Comparison of ENCODE assay signal across 20 cellular contexts in the genomic region with DNA sequence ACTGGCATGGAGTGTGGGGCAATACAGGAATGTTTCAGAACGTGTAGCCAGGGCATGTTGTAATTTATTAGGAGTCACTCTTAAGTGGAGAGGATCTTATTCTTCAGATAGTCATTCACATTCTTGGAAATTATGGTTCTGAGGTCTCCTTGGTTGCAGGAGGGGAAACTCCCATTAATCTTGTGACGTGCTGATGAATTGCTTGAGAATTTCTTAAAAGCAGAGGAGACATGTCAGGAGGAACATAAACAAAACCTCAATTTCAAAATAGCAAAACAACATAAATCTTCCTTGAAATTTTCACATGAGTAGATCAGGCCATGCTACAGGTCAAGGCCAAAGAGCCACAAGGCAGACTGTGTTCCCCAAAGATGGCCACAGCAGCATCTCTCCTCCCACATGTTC. TPM values are rescaled to one million over a fixed set of nuclear protein-coding genes. Genes with fewer than 3 reads are reported as not detected.
DNase-seq lines count a peak whose midpoint lies in the region; ATAC-seq, FAIRE-seq and TF ChIP-seq lines count a peak whose summit lies in the region.
"Had no signal": no experiment of that assay in that cellular context is flagged by ENCODE, and none has a peak within 500 bp of the region (broad histone marks: within the 10 kb centered on the region; RNA-seq: fewer than 3 reads in every experiment).

No MANE protein-coding gene starts in this region.

- TF ChIP-seq EP300 in HepG2 (IDR thresholded peaks at IDR 0.05; ENCODE audit: low read depth in 2 of 2, low read length in 2 of 2), result no peak
- TF ChIP-seq EP300 in HepG2 (CRISPR knock-in tag; IDR thresholded peaks at IDR 0.05; ENCODE audit: borderline replicate concordance), result no peak

- CTCF ChIA-PET in HepG2 (lab: Yijun Ruan, JAX; ENCODE audit: low intra/inter-chr PET ratio, low total read pairs), result no interaction called here

- H3K27me3 ChIP-seq in skeletal muscle satellite cell (ENCODE audit: control insufficient read depth, insufficient read depth, low read length) (no peaks in the 10 kb centered on the region), HepG2 (ENCODE audit: control insufficient read depth in 1 of 2, insufficient read depth in 2 of 2, low read length in 2 of 2) (0 out of 5 replicates have a peak, but pooled peaks cover 0 to 1% of the 10 kb centered on the region in 2 experiments)

- H3K4me1 ChIP-seq in skeletal muscle satellite cell (ENCODE audit: control insufficient read depth, insufficient read depth, low read length), result peaks cover 40% of the 10 kb centered on the region
- peaks cover 27% of the 10 kb centered on the region for H3K4me1 ChIP-seq in HepG2 (ENCODE audit: insufficient read depth, low read length)

- H3K79me2 ChIP-seq in HepG2 (ENCODE audit: insufficient read depth, low read length), result no peaks in the 10 kb centered on the region

- intact Hi-C loops in HepG2 (cut with micrococcal nuclease; ENCODE audit: unreplicated experiment), result no loop called here

- TF ChIP-seq CTCF in fibroblast of pulmonary artery (IDR thresholded peaks at IDR 0.05; ENCODE audit: low read length, missing control alignments), result no peak
- TF ChIP-seq CTCF in HepG2 (CRISPR knock-in tag; IDR thresholded peaks at IDR 0.05), result no peak

- H3K27ac ChIP-seq in HepG2 (ENCODE audit: extremely low read length, insufficient read depth, low read length), result no peak overlapping the region
- H3K27ac ChIP-seq: dorsolateral prefrontal cortex, thoracic aorta had no signal

- TF ChIP-seq RAD21 in HepG2 (CRISPR knock-in tag; IDR thresholded peaks at IDR 0.05), result no peak

- no peaks in the 10 kb centered on the region for H4K20me1 ChIP-seq in HepG2 (ENCODE audit: insufficient read depth, low read length)

- no peak for FAIRE-seq in HepG2 (lab: Jason Lieb, UNC)

- no peak overlapping the region for H3K4me3 ChIP-seq in fibroblast of pulmonary artery (replicated peaks; ENCODE audit: low read depth, low read length)
- no peak overlapping the region for H3K4me3 ChIP-seq in skeletal muscle satellite cell (ENCODE audit: low read length)
- no peak overlapping the region for H3K4me3 ChIP-seq in HepG2 (replicated peaks in 1 of 3; ENCODE audit: insufficient read depth in 1 of 3, low read depth in 2 of 3, low read length in 3 of 3)
- H3K4me3 ChIP-seq: dorsolateral prefrontal cortex, thoracic aorta had no signal

- H3K9me3 ChIP-seq in skeletal muscle satellite cell (replicated peaks; ENCODE audit: low read length), result no peaks in the 10 kb centered on the region
- H3K9me3 ChIP-seq in HepG2 (ENCODE audit: low read length), result no peaks in the 10 kb centered on the region
- H3K9me3 ChIP-seq: thoracic aorta had no signal

- H2AFZ ChIP-seq in HepG2 (ENCODE audit: low read length), result no peak overlapping the region

- WGBS in HepG2 (ENCODE audit: low lambda C conversion rate), result 6% methylated on average over 2 of the region's 2 CpGs

- TF ChIP-seq POLR2A in HepG2 (IDR thresholded peaks at IDR 0.05; ENCODE audit: insufficient read depth in 1 of 2, low read depth in 2 of 2, low read length in 2 of 2), result no peak

- H3K9ac ChIP-seq in skeletal muscle satellite cell (ENCODE audit: low read depth, low read length) (peak overlapping the region; percentile 27), HepG2 (ENCODE audit: insufficient read depth, low read depth, low read length) (no peak overlapping the region)

- H3K36me3 ChIP-seq in skeletal muscle satellite cell (ENCODE audit: insufficient read depth, low read length) (no peaks in the 10 kb centered on the region), HepG2 (replicated peaks in 1 of 2; ENCODE audit: control insufficient read depth in 1 of 2, insufficient read depth in 2 of 2, low read length in 2 of 2) (no peaks in the 10 kb centered on the region)
- H3K36me3 ChIP-seq: thoracic aorta had no signal

- H3K4me2 ChIP-seq in skeletal muscle satellite cell (ENCODE audit: low read length), result no peak overlapping the region
- H3K4me2 ChIP-seq in HepG2 (ENCODE audit: low read depth, low read length), result no peak overlapping the region

- POLR2A ChIA-PET in HepG2 (lab: Yijun Ruan, JAX), result interaction anchor here (1.6 kb wide), 1 partner anchor 11 kb away, joined by 4 read pairs; no protein-coding TSS in a partner anchor

- BruUV-seq in HepG2 (replicated peaks; lab: Mats Ljungman, UMichigan), result no TSS peak

- in situ Hi-C loops in HepG2 (cut with HindIII; ENCODE audit: extremely low pct_ligation_motif_present, low pct_unique_long_range_greater_than_20kb), result no loop called here

- ATAC-seq in HepG2, result no peak

- peak; percentile 81 for DNase-seq in GM04504 (ENCODE audit: low read depth)
- peak; percentile 6 for DNase-seq in T1000 (lab: John Stamatoyannopoulos, UW)
- peak; percentile 79 for DNase-seq in fibroblast of pulmonary artery (ENCODE audit: low read depth)
- no peak for DNase-seq in NCI-H2029 treated with DMSO at 0.1 percent for 48 hours (lab: John Stamatoyannopoulos, UW)
- DNase-seq in HepG2 (ENCODE audit: low spot score), result no peak
- no peak for DNase-seq in activated gamma-delta T cell (lab: John Stamatoyannopoulos, UW)
- DNase-seq: activated CD4-positive, alpha-beta T cell treated with anti-CD3 and anti-CD28 coated beads for 1 hour; activated naive CD4-positive, alpha-beta T cell; DMS79 treated with DMSO at 0.1 percent for 48 hours; dorsolateral prefrontal cortex; foreskin melanocyte; H7; NCI-H1048; NCI-H2171; nephron progenitor cell; retina; Right ventricle myocardium superior; T-helper 2 cell had no signal

TF ChIP-seq in HepG2, 621 proteins besides CTCF, POLR2A, EP300 and RAD21:
- no peak for TF ChIP-seq MBD4 (IDR thresholded peaks at IDR 0.05; ENCODE audit: borderline replicate concordance, low read length)
- TF ChIP-seq CBX5 (CRISPR knock-in tag; IDR thresholded peaks at IDR 0.05; ENCODE audit: borderline replicate concordance), result no peak
- TF ChIP-seq REPIN1 (CRISPR knock-in tag; IDR thresholded peaks at IDR 0.05; ENCODE audit: borderline replicate concordance, low read depth), result no peak

RNA-seq across cellular contexts. Expression of a gene that starts 50.4 kb away (rescaled TPM):
- 183 and 196 TPM in 2 replicates for total RNA-seq in skeletal muscle satellite cell (2012; rRNA removed)
- total RNA-seq in HepG2 (2016; rRNA removed; fragmentation: Illumina TruSeq; extraction: Trizol), result 4.3 and 10.7 TPM in 2 replicates
- total RNA-seq in HepG2 (2016; cell fraction: cytosol; rRNA removed; fragmentation: Illumina TruSeq; extraction: Trizol; ENCODE audit: low read depth), result 3.1 and 3.7 TPM in 2 replicates
- total RNA-seq in HepG2 (2016; cell fraction: insoluble cytoplasmic fraction; rRNA removed; fragmentation: Illumina TruSeq; extraction: Trizol), result 3.1 and 10.5 TPM in 2 replicates
- total RNA-seq in HepG2 (2016; cell fraction: membrane; rRNA removed; fragmentation: Illumina TruSeq; extraction: Trizol), result 4.4 and 5.7 TPM in 2 replicates
- 9.8 and 17.4 TPM in 2 replicates for total RNA-seq in HepG2 (2016; cell fraction: nucleus; rRNA removed; fragmentation: Illumina TruSeq; extraction: Trizol)
- polyA plus RNA-seq in HepG2 (2011; rRNA removed), result 26.1 and 35.5 TPM in 2 replicates
- polyA plus RNA-seq in HepG2 (2011; cell fraction: cytosol; rRNA removed), result 35.7 and 40.9 TPM in 2 replicates
- 35.9 and 47.6 TPM in 2 replicates for polyA plus RNA-seq in HepG2 (2011; cell fraction: nucleus; rRNA removed)
- 18.1 and 31.9 TPM in 2 replicates for polyA plus RNA-seq in HepG2 (2012)
- 1.5 and 1.7 TPM in 2 replicates for polyA plus RNA-seq in HepG2 (2016; cell fraction: cytosol; fragmentation: Illumina TruSeq; extraction: Trizol; ENCODE audit: low read depth)
- polyA plus RNA-seq in HepG2 (2016; cell fraction: insoluble cytoplasmic fraction; fragmentation: Illumina TruSeq; extraction: Trizol; ENCODE audit: low read depth), result 2.6 and 3.2 TPM in 2 replicates
- polyA plus RNA-seq in HepG2 (2016; cell fraction: membrane; fragmentation: Illumina TruSeq; extraction: Trizol; ENCODE audit: low read depth), result 1.6 and 2.2 TPM in 2 replicates
- 25.4 and 29.5 TPM in 2 replicates for polyA plus RNA-seq in HepG2 (2016; cell fraction: nucleus; fragmentation: Illumina TruSeq; extraction: Trizol; ENCODE audit: insufficient read depth, low read depth)
- polyA minus RNA-seq in HepG2 (2011; rRNA and poly(A)+ RNA removed; ENCODE audit: low replicate concordance), result 67.2 and 67.7 TPM in 2 replicates
- 20.9 and 26.9 TPM in 2 replicates for polyA minus RNA-seq in HepG2 (2011; cell fraction: cytosol; rRNA and poly(A)+ RNA removed)
- polyA minus RNA-seq in HepG2 (2011; cell fraction: nucleus; rRNA and poly(A)+ RNA removed), result 19.2 and 28.2 TPM in 2 replicates

Comparison
In these comparisons a context has a peak if more than half of its experiments do, and no peak if none do; other contexts are left out.
1. DNase-seq: peak in GM04504 (single experiment), T1000 (single experiment) and fibroblast of pulmonary artery (single experiment); none in NCI-H2029 treated with DMSO at 0.1 percent for 48 hours (single experiment), HepG2 (single experiment) and activated gamma-delta T cell (single experiment).